ENCODE assay signal across 30 cellular contexts in the genomic region with DNA sequence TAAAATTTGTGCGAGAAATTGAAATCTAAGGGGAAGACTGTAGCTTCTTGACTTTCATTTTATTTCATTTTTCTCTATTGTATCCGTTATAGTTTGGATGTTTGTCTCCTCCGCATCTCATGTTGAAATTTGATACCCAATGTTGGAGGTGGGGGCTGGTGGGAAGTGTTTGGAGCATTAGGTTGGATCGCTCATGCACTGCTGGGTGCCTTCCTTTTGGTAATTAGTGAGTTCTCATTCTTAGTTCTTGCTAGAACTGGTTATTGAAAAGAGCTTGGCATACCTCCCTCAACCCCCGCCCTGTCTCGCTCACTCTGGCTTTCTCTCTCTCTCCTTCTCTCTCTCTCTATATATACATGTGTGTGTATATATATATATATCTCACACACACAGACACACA.
DNase-seq lines count a peak whose midpoint lies in the region; FAIRE-seq and TF ChIP-seq lines count a peak whose summit lies in the region.
"Had no signal": no experiment of that assay in that cellular context is flagged by ENCODE, and none has a peak within 500 bp of the region (broad histone marks: within the 10 kb centered on the region; RNA-seq: fewer than 3 reads in every experiment).

No MANE protein-coding gene starts in this region.

- peak overlapping the region; percentile 38 for H3K4me3 ChIP-seq in iPS-18a (ENCODE audit: low read length)
- H3K4me3 ChIP-seq: adrenal gland, lung, MG63, right atrium auricular region, smooth muscle cell had no signal

- no peak overlapping the region for H3K27ac ChIP-seq in iPS-18a (ENCODE audit: low read length)
- H3K27ac ChIP-seq: adrenal gland, right atrium auricular region had no signal

- H3K9me3 Mint-ChIP-seq in type B pancreatic cell = no peaks in the 10 kb centered on the region
- H3K9me3 Mint-ChIP-seq: dendritic cell treated with granulocyte-macrophage colony-stimulating factor and Interleukin-4, amounts not matched to agents 40 ng/mL and 50 ng/mL, for 4 days; nephron progenitor cell had no signal

- no peaks in the 10 kb centered on the region for H3K27me3 ChIP-seq in iPS-18a (ENCODE audit: control insufficient read depth, insufficient read depth, low read length)
- H3K27me3 ChIP-seq: adrenal gland, MG63, right atrium auricular region had no signal

- H3K36me3 ChIP-seq in iPS-18a (ENCODE audit: control insufficient read depth, low read depth, low read length) = no peaks in the 10 kb centered on the region
- H3K36me3 ChIP-seq: adrenal gland, MG63, right atrium auricular region had no signal

- no peak overlapping the region for H3K4me3 Mint-ChIP-seq in type B pancreatic cell
- H3K4me3 Mint-ChIP-seq: activated CD4-positive, alpha-beta memory T cell treated with anti-CD3 and anti-CD28 coated beads, Interleukin-2, amount 10 ng/mL, durations not matched to agents 7 days and 5 days; activated naive CD4-positive, alpha-beta T cell treated with anti-CD3 and anti-CD28 coated beads for 36 hours; activated T-helper 1 cell treated with anti-CD3 and anti-CD28 coated beads, Interleukin-12 subunit alpha, Interleukin-12 subunit beta, Interleukin-2, Interleukin-4 antibody, amounts not matched to agents 30 ng/mL and 10 ng/mL and 1 ng/mL, durations not matched to agents 14 hours and 24 hours and 36 hours; CD4-positive, alpha-beta T cell; dendritic cell treated with granulocyte-macrophage colony-stimulating factor and Interleukin-4, amounts not matched to agents 40 ng/mL and 50 ng/mL, for 4 days; nephron progenitor cell had no signal

- FAIRE-seq in D721Med (lab: Jason Lieb, UNC) = no peak
- FAIRE-seq: A204.1, RCC 7860 had no signal

- H3K9me3 ChIP-seq in iPS-18a (ENCODE audit: control insufficient read depth, low read depth, low read length) = no peaks in the 10 kb centered on the region
- H3K9me3 ChIP-seq: adrenal gland, MG63, right atrium auricular region had no signal

- DNase-seq in NCI-H1417 (lab: John Stamatoyannopoulos, UW) (peak in 2 of 3 experiments; percentile 31 to 73), NCI-H1417 treated with DMSO at 0.1 percent for 48 hours (lab: John Stamatoyannopoulos, UW) (no peak), NCI-H510A (lab: John Stamatoyannopoulos, UW) (peak; percentile 9), retina (peak; percentile 20), type B pancreatic cell (ENCODE audit: extremely low spot score, unreplicated experiment) (no peak), D721Med (ENCODE audit: insufficient read length, low spot score) (no peak), NK-92 (lab: John Stamatoyannopoulos, UW; ENCODE audit: unreplicated experiment) (no peak)
- DNase-seq: activated CD4-positive, alpha-beta memory T cell treated with anti-CD3 and anti-CD28 coated beads, Interleukin-2, amount 10 ng/mL, durations not matched to agents 7 days and 5 days; activated CD8-positive, alpha-beta memory T cell treated with anti-CD3 and anti-CD28 coated beads, Interleukin-2, amount 50 U/mL, for 4 hours; activated naive CD4-positive, alpha-beta T cell treated with anti-CD3 and anti-CD28 coated beads for 36 hours; adrenal gland; CD4-positive, alpha-beta T cell; DMS 273 treated with DMSO at 0.1 percent for 48 hours; KG1; kidney glomerular epithelial cell; MG63; NCI-H1694; NCI-H748 treated with DMSO at 0.1 percent for 48 hours; nephron progenitor cell; SIG-M5; stimulated activated naive CD4-positive, alpha-beta T cell treated with Interleukin-2 at 50 U/mL for 16 hours; SW 1271 had no signal

- peaks cover 4% of the 10 kb centered on the region for H3K27me3 Mint-ChIP-seq in type B pancreatic cell
- H3K27me3 Mint-ChIP-seq: activated CD4-positive, alpha-beta memory T cell treated with anti-CD3 and anti-CD28 coated beads, Interleukin-2, amount 10 ng/mL, durations not matched to agents 7 days and 5 days; CD4-positive, alpha-beta T cell; dendritic cell treated with granulocyte-macrophage colony-stimulating factor and Interleukin-4, amounts not matched to agents 40 ng/mL and 50 ng/mL, for 4 days had no signal

- H3K9ac ChIP-seq in iPS-18a (ENCODE audit: low read length) = no peak overlapping the region

- no peak overlapping the region for H3K27ac Mint-ChIP-seq in type B pancreatic cell
- H3K27ac Mint-ChIP-seq: activated CD4-positive, alpha-beta memory T cell treated with anti-CD3 and anti-CD28 coated beads, Interleukin-2, amount 10 ng/mL, durations not matched to agents 7 days and 5 days; activated naive CD4-positive, alpha-beta T cell treated with anti-CD3 and anti-CD28 coated beads for 36 hours; activated T-helper 1 cell treated with anti-CD3 and anti-CD28 coated beads, Interleukin-12 subunit alpha, Interleukin-12 subunit beta, Interleukin-2, Interleukin-4 antibody, amounts not matched to agents 30 ng/mL and 10 ng/mL and 1 ng/mL, durations not matched to agents 14 hours and 24 hours and 36 hours; CD4-positive, alpha-beta T cell; dendritic cell treated with granulocyte-macrophage colony-stimulating factor and Interleukin-4, amounts not matched to agents 40 ng/mL and 50 ng/mL, for 4 days; nephron progenitor cell had no signal

- H3K36me3 Mint-ChIP-seq in type B pancreatic cell = no peaks in the 10 kb centered on the region

- TF ChIP-seq CTCF in type B pancreatic cell (conservative IDR thresholded peaks at IDR 0.05) (no peak), D721Med (IDR thresholded peaks at IDR 0.05; ENCODE audit: insufficient read depth, missing control alignments) (no peak)

- H3K4me1 ChIP-seq in iPS-18a (ENCODE audit: control insufficient read depth, low read depth, low read length) = peaks cover 44% of the 10 kb centered on the region
- H3K4me1 ChIP-seq: adrenal gland, right atrium auricular region had no signal

- no peaks in the 10 kb centered on the region for H3K4me1 Mint-ChIP-seq in type B pancreatic cell (ENCODE audit: unreplicated experiment)
- H3K4me1 Mint-ChIP-seq: activated CD4-positive, alpha-beta memory T cell treated with anti-CD3 and anti-CD28 coated beads, Interleukin-2, amount 10 ng/mL, durations not matched to agents 7 days and 5 days had no signal

Comparison
In these comparisons a context has a peak if more than half of its experiments do, and no peak if none do; other contexts are left out.
1. DNase-seq: peak in NCI-H1417 (2 of 3), NCI-H510A (single experiment) and retina (single experiment); none in NCI-H1417 treated with DMSO at 0.1 percent for 48 hours (single experiment), type B pancreatic cell (single experiment), D721Med (single experiment) and NK-92 (single experiment).